In the genomic region with DNA sequence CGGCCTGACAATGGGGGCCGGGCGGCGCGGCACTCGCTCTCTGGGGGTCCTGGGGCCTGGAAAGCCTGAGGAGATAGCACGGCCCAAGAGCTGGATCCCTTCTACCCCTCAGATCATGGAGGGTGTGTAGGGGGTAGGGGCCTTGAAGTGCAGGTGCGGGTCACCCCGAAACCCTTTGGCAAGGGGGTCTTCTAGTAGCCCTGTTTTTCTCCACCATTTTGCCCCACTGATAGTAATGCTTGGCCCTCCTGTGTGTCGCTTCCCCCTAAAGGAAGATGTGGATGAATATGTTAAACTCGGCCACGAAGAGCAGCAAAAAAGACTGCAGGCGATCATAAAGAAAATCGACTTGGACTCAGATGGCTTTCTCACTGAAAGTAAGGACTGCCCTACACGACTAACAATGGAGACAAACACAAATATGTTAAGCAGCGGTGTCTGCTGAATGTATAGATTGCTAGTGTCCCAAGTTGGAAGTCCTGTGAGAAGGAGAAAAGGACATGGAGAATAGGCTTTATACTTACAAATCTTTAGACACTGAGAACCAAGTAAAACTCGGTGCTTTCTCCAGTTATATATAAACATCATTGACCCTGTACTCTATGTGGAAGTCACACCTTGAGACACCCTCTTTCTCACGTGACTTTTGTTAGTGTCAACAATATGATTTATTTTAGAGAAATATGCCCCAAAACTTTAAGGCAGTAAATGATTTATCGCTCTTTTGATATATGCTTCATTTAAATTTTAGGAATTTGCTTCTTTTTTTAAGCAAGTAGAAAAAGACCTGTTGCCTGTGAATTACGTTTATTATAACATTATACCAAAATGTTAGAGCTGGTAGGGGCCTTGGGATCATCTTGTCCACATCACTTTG, we compare ENCODE assay signal across 7 cellular contexts. TPM values are rescaled to one million over a fixed set of nuclear protein-coding genes. Genes with fewer than 3 reads are reported as not detected.
DNase-seq lines count a peak whose midpoint lies in the region; ATAC-seq, FAIRE-seq and TF ChIP-seq lines count a peak whose summit lies in the region.

No MANE protein-coding gene starts in this region.

- H3K36me3 ChIP-seq in KMS-11 (ENCODE audit: insufficient read depth) (no peaks in the 10 kb centered on the region), left lung (peaks cover 0 to 19% of the 10 kb centered on the region in 2 donors), thymus (ENCODE audit: control insufficient read depth, insufficient read depth) (peaks cover 7% of the 10 kb centered on the region)

- TF ChIP-seq POLR2A in GM12892 (IDR thresholded peaks at IDR 0.05; ENCODE audit: low read depth, low read length): no peak

- peak overlapping the region; percentile 33; the same call in 1 of the 2 replicates for H3K9ac ChIP-seq in KMS-11

- ATAC-seq in left lung (no peak), HG03159 (IDR thresholded peaks at IDR 0.05; ENCODE audit: unreplicated experiment) (no peak), HG03342 (IDR thresholded peaks at IDR 0.05; ENCODE audit: unreplicated experiment) (no peak)

- no peak for TF ChIP-seq CTCF in KMS-11 (conservative IDR thresholded peaks at IDR 0.05; ENCODE audit: low read depth, low read length)
- TF ChIP-seq CTCF in astrocyte of the cerebellum (IDR thresholded peaks at IDR 0.05; ENCODE audit: low read depth, low read length, missing control alignments): no peak
- no peak for TF ChIP-seq CTCF in left lung (IDR thresholded peaks at IDR 0.05)

- H2AFZ ChIP-seq in KMS-11 (ENCODE audit: low read depth): peak overlapping the region; percentile 80

- H4K20me1 ChIP-seq in KMS-11 (ENCODE audit: insufficient read depth): no peaks in the 10 kb centered on the region

- H3K4me1 ChIP-seq in KMS-11 (ENCODE audit: low read depth, poor library complexity, severe bottlenecking) (peaks cover 13% of the 10 kb centered on the region), left lung (peaks cover 11 to 25% of the 10 kb centered on the region in 2 donors), thymus (ENCODE audit: control insufficient read depth, insufficient read depth, low read length) (no peaks in the 10 kb centered on the region)

- H3K27me3 ChIP-seq in KMS-11 (ENCODE audit: insufficient read depth, low read depth) (no peaks in the 10 kb centered on the region), left lung (no peaks in the 10 kb centered on the region), thymus (ENCODE audit: control insufficient read depth, insufficient read depth) (no peaks in the 10 kb centered on the region)

- H3K4me2 ChIP-seq in KMS-11: peak overlapping the region; percentile 80

- intact Hi-C loops in left lung (cut with DNase I): no loop called here

- no peaks in the 10 kb centered on the region for H3K79me2 ChIP-seq in KMS-11 (ENCODE audit: insufficient read depth, low read depth)

- H3K4me3 ChIP-seq in KMS-11 (IDR thresholded peaks at IDR 0.05; ENCODE audit: insufficient read depth, low read depth, low read length) (peak overlapping the region; percentile 61), astrocyte of the cerebellum (ENCODE audit: low read depth, low read length) (peak overlapping the region; percentile 64), left lung (peak overlapping the region; percentile 66 to 71), thymus (ENCODE audit: low read length) (peak overlapping the region; percentile 67)

- FAIRE-seq in GM12892 (lab: Jason Lieb, UNC): peak; percentile 78

- WGBS in thymus: 18% methylated on average over 20 of the region's 20 CpGs

- DNase-seq in GM12892 (ENCODE audit: insufficient read length) (no peak), astrocyte of the cerebellum (ENCODE audit: low read depth) (no peak), left lung (no peak)

- no peaks in the 10 kb centered on the region for H3K9me3 ChIP-seq in left lung
- no peaks in the 10 kb centered on the region for H3K9me3 ChIP-seq in thymus (ENCODE audit: control insufficient read depth)

- H3K27ac ChIP-seq in KMS-11: no peak overlapping the region
- H3K27ac ChIP-seq in left lung: peak overlapping the region; percentile 60 to 77
- H3K27ac ChIP-seq in thymus (ENCODE audit: low read depth): peak overlapping the region; percentile 73

- in situ Hi-C loops in astrocyte of the cerebellum (cut with HindIII; ENCODE audit: low sequenced_read_pairs): no loop called here

RNA-seq across cellular contexts. Expression of a gene that starts 0.8 kb away (rescaled TPM):
- polyA plus RNA-seq in GM12892 (2012; ENCODE audit: missing spikeins): 26.7 TPM
- 10 to 100 TPM; 42.3 to 73.8 TPM for total RNA-seq in left lung
- 51.7 TPM for polyA plus RNA-seq in thymus

RNA-seq across cellular contexts. Expression of a gene that starts 27.2 kb away (rescaled TPM):
- polyA plus RNA-seq in GM12892 (2012; ENCODE audit: missing spikeins): 7.8 TPM
- total RNA-seq in left lung: 10 to 100 TPM; 26.7 to 27.9 TPM
- polyA plus RNA-seq in thymus: 15.9 TPM
